In the genomic region with DNA sequence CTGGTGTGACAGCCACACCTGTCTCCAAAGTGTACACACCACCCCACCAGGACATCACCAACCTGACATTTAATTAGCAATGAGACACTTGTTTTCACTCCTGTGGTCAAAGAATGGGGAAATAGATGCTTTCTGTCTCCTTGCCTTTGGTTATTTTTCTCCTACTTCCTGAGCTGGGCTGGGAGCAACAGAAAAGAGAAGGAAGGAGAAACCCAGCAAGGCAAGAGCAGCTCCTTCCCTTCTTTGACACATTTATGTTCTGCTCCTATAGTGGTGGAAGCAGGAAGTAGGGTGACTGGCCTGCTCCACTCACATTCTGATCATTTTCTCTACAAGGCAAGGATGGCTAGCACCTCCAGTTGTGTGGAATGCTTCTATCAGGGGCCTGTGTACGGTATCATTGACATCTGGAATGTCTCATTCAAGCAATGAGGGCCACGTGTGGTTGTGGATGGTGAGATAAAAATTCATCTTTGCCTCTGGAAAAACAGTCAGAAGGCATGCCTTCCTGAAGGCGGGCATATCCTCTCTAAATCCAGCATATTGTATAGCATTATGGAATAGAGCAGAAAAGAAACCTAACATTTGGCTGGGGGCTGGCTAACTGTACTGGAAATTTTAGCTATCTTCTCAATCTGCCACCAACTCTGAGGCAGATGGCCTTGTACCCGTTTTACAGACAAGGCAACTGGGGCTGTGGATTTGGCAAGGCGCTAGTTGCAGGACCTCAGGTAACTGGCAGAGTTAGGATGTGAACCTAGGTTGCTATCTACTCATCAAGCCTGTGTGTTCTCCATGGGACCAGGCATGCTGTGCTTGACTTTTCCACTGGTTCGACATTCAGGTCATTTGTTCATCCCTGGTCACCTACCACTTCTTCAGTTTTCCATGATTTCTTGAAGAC, we compare ENCODE assay signal across 1 cellular context.
TF ChIP-seq lines count a peak whose summit lies in the region.

No MANE protein-coding gene starts in this region.

TF ChIP-seq in SK-N-SH, 30 proteins besides CTCF, POLR2A, EP300 and RAD21 (continued from another document):
- TF ChIP-seq, protein P1, sequence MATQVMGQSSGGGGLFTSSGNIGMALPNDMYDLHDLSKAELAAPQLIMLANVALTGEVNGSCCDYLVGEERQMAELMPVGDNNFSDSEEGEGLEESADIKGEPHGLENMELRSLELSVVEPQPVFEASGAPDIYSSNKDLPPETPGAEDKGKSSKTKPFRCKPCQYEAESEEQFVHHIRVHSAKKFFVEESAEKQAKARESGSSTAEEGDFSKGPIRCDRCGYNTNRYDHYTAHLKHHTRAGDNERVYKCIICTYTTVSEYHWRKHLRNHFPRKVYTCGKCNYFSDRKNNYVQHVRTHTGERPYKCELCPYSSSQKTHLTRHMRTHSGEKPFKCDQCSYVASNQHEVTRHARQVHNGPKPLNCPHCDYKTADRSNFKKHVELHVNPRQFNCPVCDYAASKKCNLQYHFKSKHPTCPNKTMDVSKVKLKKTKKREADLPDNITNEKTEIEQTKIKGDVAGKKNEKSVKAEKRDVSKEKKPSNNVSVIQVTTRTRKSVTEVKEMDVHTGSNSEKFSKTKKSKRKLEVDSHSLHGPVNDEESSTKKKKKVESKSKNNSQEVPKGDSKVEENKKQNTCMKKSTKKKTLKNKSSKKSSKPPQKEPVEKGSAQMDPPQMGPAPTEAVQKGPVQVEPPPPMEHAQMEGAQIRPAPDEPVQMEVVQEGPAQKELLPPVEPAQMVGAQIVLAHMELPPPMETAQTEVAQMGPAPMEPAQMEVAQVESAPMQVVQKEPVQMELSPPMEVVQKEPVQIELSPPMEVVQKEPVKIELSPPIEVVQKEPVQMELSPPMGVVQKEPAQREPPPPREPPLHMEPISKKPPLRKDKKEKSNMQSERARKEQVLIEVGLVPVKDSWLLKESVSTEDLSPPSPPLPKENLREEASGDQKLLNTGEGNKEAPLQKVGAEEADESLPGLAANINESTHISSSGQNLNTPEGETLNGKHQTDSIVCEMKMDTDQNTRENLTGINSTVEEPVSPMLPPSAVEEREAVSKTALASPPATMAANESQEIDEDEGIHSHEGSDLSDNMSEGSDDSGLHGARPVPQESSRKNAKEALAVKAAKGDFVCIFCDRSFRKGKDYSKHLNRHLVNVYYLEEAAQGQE (IDR thresholded peaks at IDR 0.05; ENCODE audit: low read depth, low read length) = no peak
- no peak for TF ChIP-seq MXI1 (IDR thresholded peaks at IDR 0.05; ENCODE audit: low read depth, low read length)
- no peak for TF ChIP-seq TEAD4 (IDR thresholded peaks at IDR 0.05; ENCODE audit: borderline replicate concordance, insufficient read depth)
- no peak for TF ChIP-seq ELF1 (IDR thresholded peaks at IDR 0.05)
- no peak for TF ChIP-seq RCOR1 (IDR thresholded peaks at IDR 0.05; ENCODE audit: low read length)
- TF ChIP-seq JUND (IDR thresholded peaks at IDR 0.05) = no peak
- no peak for TF ChIP-seq POLR2AphosphoS5 (IDR thresholded peaks at IDR 0.05; ENCODE audit: low read depth, low read length)
- TF ChIP-seq NFIC (IDR thresholded peaks at IDR 0.05; ENCODE audit: borderline replicate concordance) = no peak
- TF ChIP-seq, protein P2, sequence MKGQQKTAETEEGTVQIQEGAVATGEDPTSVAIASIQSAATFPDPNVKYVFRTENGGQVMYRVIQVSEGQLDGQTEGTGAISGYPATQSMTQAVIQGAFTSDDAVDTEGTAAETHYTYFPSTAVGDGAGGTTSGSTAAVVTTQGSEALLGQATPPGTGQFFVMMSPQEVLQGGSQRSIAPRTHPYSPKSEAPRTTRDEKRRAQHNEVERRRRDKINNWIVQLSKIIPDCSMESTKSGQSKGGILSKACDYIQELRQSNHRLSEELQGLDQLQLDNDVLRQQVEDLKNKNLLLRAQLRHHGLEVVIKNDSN (IDR thresholded peaks at IDR 0.05; ENCODE audit: borderline replicate concordance, low read depth) = no peak
- TF ChIP-seq YY1 (IDR thresholded peaks at IDR 0.05; ENCODE audit: low read depth) = no peak
- TF ChIP-seq, protein P3, sequence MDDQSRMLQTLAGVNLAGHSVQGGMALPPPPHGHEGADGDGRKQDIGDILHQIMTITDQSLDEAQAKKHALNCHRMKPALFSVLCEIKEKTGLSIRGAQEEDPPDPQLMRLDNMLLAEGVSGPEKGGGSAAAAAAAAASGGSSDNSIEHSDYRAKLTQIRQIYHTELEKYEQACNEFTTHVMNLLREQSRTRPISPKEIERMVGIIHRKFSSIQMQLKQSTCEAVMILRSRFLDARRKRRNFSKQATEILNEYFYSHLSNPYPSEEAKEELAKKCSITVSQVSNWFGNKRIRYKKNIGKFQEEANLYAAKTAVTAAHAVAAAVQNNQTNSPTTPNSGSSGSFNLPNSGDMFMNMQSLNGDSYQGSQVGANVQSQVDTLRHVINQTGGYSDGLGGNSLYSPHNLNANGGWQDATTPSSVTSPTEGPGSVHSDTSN (IDR thresholded peaks at IDR 0.05) = no peak
- TF ChIP-seq CHD2 (IDR thresholded peaks at IDR 0.05; ENCODE audit: low read length, partially characterized antibody) = no peak
- TF ChIP-seq, protein P4, sequence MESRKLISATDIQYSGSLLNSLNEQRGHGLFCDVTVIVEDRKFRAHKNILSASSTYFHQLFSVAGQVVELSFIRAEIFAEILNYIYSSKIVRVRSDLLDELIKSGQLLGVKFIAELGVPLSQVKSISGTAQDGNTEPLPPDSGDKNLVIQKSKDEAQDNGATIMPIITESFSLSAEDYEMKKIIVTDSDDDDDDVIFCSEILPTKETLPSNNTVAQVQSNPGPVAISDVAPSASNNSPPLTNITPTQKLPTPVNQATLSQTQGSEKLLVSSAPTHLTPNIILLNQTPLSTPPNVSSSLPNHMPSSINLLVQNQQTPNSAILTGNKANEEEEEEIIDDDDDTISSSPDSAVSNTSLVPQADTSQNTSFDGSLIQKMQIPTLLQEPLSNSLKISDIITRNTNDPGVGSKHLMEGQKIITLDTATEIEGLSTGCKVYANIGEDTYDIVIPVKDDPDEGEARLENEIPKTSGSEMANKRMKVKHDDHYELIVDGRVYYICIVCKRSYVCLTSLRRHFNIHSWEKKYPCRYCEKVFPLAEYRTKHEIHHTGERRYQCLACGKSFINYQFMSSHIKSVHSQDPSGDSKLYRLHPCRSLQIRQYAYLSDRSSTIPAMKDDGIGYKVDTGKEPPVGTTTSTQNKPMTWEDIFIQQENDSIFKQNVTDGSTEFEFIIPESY (IDR thresholded peaks at IDR 0.05; ENCODE audit: borderline replicate concordance, low read depth) = no peak
- TF ChIP-seq MEF2A (IDR thresholded peaks at IDR 0.05; ENCODE audit: borderline replicate concordance, low read depth) = no peak
